In genomic region chr11:116772443-116773202, GRCh38 we compare ENCODE assay signal across 1 cellular context.
TF ChIP-seq lines count a peak whose summit lies in the region.

BUD13 (minus strand) TSS chr11:116772987; CDS start chr11:116772964, 23 bp downstream.

TF ChIP-seq in K562, 482 proteins besides CTCF, POLR2A, EP300 and RAD21 (continued from another document):
- TF ChIP-seq MXD1 (CRISPR knock-in tag; IDR thresholded peaks at IDR 0.05; ENCODE audit: borderline replicate concordance, poor library complexity, severe bottlenecking) (no peak), ZNF253 (CRISPR knock-in tag; conservative IDR thresholded peaks at IDR 0.05) (no peak), ZNF551 (CRISPR knock-in tag; IDR thresholded peaks at IDR 0.05) (no peak), CUX1 (CRISPR knock-in tag; IDR thresholded peaks at IDR 0.05) (no peak), JUN (IDR thresholded peaks at IDR 0.05; ENCODE audit: borderline replicate concordance, low read depth, low read length) (peak; percentile 10; the same call in 1 of the 2 replicates), JUN (CRISPR knock-in tag; IDR thresholded peaks at IDR 0.05; ENCODE audit: borderline replicate concordance) (no peak; the same call in 1 of the 2 replicates), ESRRA (IDR thresholded peaks at IDR 0.05; ENCODE audit: borderline replicate concordance, low read depth) (peak; percentile 43; the same call in 1 of the 2 replicates), RFX7 (CRISPR knock-in tag; IDR thresholded peaks at IDR 0.05) (no peak), UBTF (IDR thresholded peaks at IDR 0.05; ENCODE audit: borderline replicate concordance in 1 of 2, low read depth in 2 of 2, low read length in 2 of 2) (0 out of 4 replicates have a peak, but pooled peaks of 1 of the 2 experiments have one; percentile 14), PHF8 (IDR thresholded peaks at IDR 0.05; ENCODE audit: borderline replicate concordance, low read length) (peak; percentile 94), VEZF1 (CRISPR knock-in tag; IDR thresholded peaks at IDR 0.05) (peak; percentile 84), PKNOX1 (IDR thresholded peaks at IDR 0.05) (peak; percentile 47; the same call in 1 of the 2 replicates), NR3C1 (CRISPR knock-in tag; IDR thresholded peaks at IDR 0.05) (peak; percentile 56; the same call in 1 of the 2 replicates), MLX (CRISPR knock-in tag; conservative IDR thresholded peaks at IDR 0.05) (no peak), ZNF431 (CRISPR knock-in tag; IDR thresholded peaks at IDR 0.05) (peak; percentile 60), WHSC1 (IDR thresholded peaks at IDR 0.05; ENCODE audit: low read length) (no peak), MCM5 (IDR thresholded peaks at IDR 0.05; ENCODE audit: low read depth) (no peak), E2F3 (CRISPR knock-in tag; IDR thresholded peaks at IDR 0.05) (no peak; the same call in 1 of the 2 replicates)
